Comparison of ENCODE assay signal across 31 cellular contexts in genomic region chr11:129346916-129347315, GRCh38. TPM values are rescaled to one million over a fixed set of nuclear protein-coding genes. Genes with fewer than 3 reads are reported as not detected.
"Had no signal": no experiment of that assay in that cellular context is flagged by ENCODE, and none has a peak within 500 bp of the region (broad histone marks: within the 10 kb centered on the region; RNA-seq: fewer than 3 reads in every experiment).

No MANE protein-coding gene starts in this region.

- H3K9me3 ChIP-seq: left lung, lower lobe of right lung, right atrium auricular region had no signal

- H3K4me1 ChIP-seq: heart left ventricle, left lung, lower lobe of right lung, right atrium auricular region, tibial nerve had no signal

- H3K4me3 ChIP-seq: heart left ventricle, left lung, lower lobe of right lung, mucosa of descending colon, right atrium auricular region, smooth muscle cell, tibial nerve had no signal

- DNase-seq: activated CD4-positive, alpha-beta T cell treated with anti-CD3 and anti-CD28 coated beads for 4 hours; activated CD4-positive, alpha-beta T cell treated with anti-CD3 and anti-CD28 coated beads, Interleukin-2, amount 50 U/mL, for 4 hours; activated CD8-positive, alpha-beta memory T cell treated with anti-CD3 and anti-CD28 coated beads for 24 hours; activated gamma-delta T cell treated with Interleukin-2 at 50 U/mL for 16 hours; anterior cingulate cortex; cortex of kidney; effector memory CD8-positive, alpha-beta T cell; foreskin fibroblast; heart left ventricle; hypothalamus; left lung; lower lobe of right lung; mucosa of descending colon; stimulated activated CD4-positive, alpha-beta T cell treated with anti-CD3 and anti-CD28 coated beads, Interleukin-1b, Interleukin-23, amount 100 ng/mL, for 48 hours; stimulated activated CD4-positive, alpha-beta T cell treated with anti-CD3 and anti-CD28 coated beads, Interleukin-4, amount 100 ng/mL, for 4 hours; stimulated activated CD8-positive, alpha-beta memory T cell treated with anti-CD3 and anti-CD28 coated beads, Interleukin-4, amount 100 ng/mL, for 48 hours; stimulated activated naive B cell treated with anti-CD40 and anti-IgM and Interleukin-4, amounts not matched to agents 10 μg/mL and 1 μg/mL and 100 μg/mL, for 72 hours; T-helper 1 cell had no signal

- H3K27ac ChIP-seq: heart left ventricle, left lung, lower lobe of right lung, right atrium auricular region, tibial nerve had no signal

- H3K36me3 Mint-ChIP-seq: activated naive CD4-positive, alpha-beta T cell treated with anti-CD3 and anti-CD28 coated beads, Interleukin-2, amount 50 U/mL, for 24 hours; natural killer cell treated with Interleukin-12 subunit alpha and Interleukin-12 subunit beta and Interleukin-15 and Interleukin-18, amount 100 ng/mL, for 72 hours; stimulated activated naive B cell treated with anti-CD40 and anti-IgM and Interleukin-4, amounts not matched to agents 10 μg/mL and 1 μg/mL and 100 μg/mL, for 72 hours had no signal

- H3K9me3 Mint-ChIP-seq: T-helper 2 cell treated with Interferon-gamma antibody and Interleukin-4, amounts not matched to agents 5 μg/mL and 100 μg/mL, for 36 hours had no signal

- H3K4me1 Mint-ChIP-seq: stimulated activated naive B cell treated with anti-CD40 and anti-IgM and Interleukin-4, amounts not matched to agents 10 μg/mL and 1 μg/mL and 100 μg/mL, for 72 hours had no signal

- H3K27ac Mint-ChIP-seq: activated naive CD4-positive, alpha-beta T cell treated with anti-CD3 and anti-CD28 coated beads, Interleukin-2, amount 50 U/mL, for 24 hours; effector memory CD8-positive, alpha-beta T cell; natural killer cell treated with Interleukin-12 subunit alpha and Interleukin-12 subunit beta and Interleukin-15 and Interleukin-18, amount 100 ng/mL, for 72 hours; stimulated activated naive B cell treated with anti-CD40 and anti-IgM and Interleukin-4, amounts not matched to agents 10 μg/mL and 1 μg/mL and 100 μg/mL, for 72 hours; T-helper 2 cell treated with Interferon-gamma antibody and Interleukin-4, amounts not matched to agents 5 μg/mL and 100 μg/mL, for 36 hours had no signal

- H3K4me3 Mint-ChIP-seq: activated naive CD4-positive, alpha-beta T cell treated with anti-CD3 and anti-CD28 coated beads, Interleukin-2, amount 50 U/mL, for 24 hours; effector memory CD8-positive, alpha-beta T cell; natural killer cell treated with Interleukin-12 subunit alpha and Interleukin-12 subunit beta and Interleukin-15 and Interleukin-18, amount 100 ng/mL, for 72 hours; stimulated activated naive B cell treated with anti-CD40 and anti-IgM and Interleukin-4, amounts not matched to agents 10 μg/mL and 1 μg/mL and 100 μg/mL, for 72 hours; T-helper 2 cell treated with Interferon-gamma antibody and Interleukin-4, amounts not matched to agents 5 μg/mL and 100 μg/mL, for 36 hours had no signal

- H3K4me2 ChIP-seq: smooth muscle cell had no signal

- H3K27me3 ChIP-seq: left lung, right atrium auricular region, tibial nerve had no signal

- H3K36me3 ChIP-seq: heart left ventricle, left lung, lower lobe of right lung, right atrium auricular region, tibial nerve had no signal

- ATAC-seq: effector memory CD8-positive, alpha-beta T cell; heart left ventricle; left lung; lower lobe of right lung; mucosa of descending colon; natural killer cell treated with Interleukin-12 subunit alpha and Interleukin-12 subunit beta and Interleukin-15 and Interleukin-18, amount 100 ng/mL, for 72 hours; stimulated activated naive B cell treated with anti-CD40 and anti-IgM and Interleukin-4, amounts not matched to agents 10 μg/mL and 1 μg/mL and 100 μg/mL, for 72 hours had no signal

RNA-seq across cellular contexts. Expression of gene BARX2, which starts 28.7 kb away (rescaled TPM):
- total RNA-seq: cardiac septum; chondrocyte; fibroblast of lung; kidney epithelial cell; mesenteric fat pad; myocyte; natural killer cell treated with Interleukin-12 subunit alpha and Interleukin-12 subunit beta and Interleukin-15 and Interleukin-18, amount 100 ng/mL, for 72 hours; pulmonary artery endothelial cell; tibial nerve had no signal
- polyA plus RNA-seq: fibroblast of lung had no signal
